30 cellular contexts compared by ENCODE assay signal in genomic region chr18:26706796-26707406, GRCh38.
DNase-seq lines count a peak whose midpoint lies in the region; ATAC-seq, FAIRE-seq and TF ChIP-seq lines count a peak whose summit lies in the region.
"Had no signal": no experiment of that assay in that cellular context is flagged by ENCODE, and none has a peak within 500 bp of the region (broad histone marks: within the 10 kb centered on the region; RNA-seq: fewer than 3 reads in every experiment).

No MANE protein-coding gene starts in this region.

- TF ChIP-seq CTCF in DND-41 (IDR thresholded peaks at IDR 0.05; ENCODE audit: borderline replicate concordance, extremely low read depth, low read length, poor library complexity, severe bottlenecking): no peak

- H3K9ac ChIP-seq in DND-41 (ENCODE audit: low read depth, low read length): no peak overlapping the region
- H3K9ac ChIP-seq: KMS-11, parathyroid adenoma had no signal

- H3K36me3 ChIP-seq in DND-41 (ENCODE audit: insufficient read depth, low read length) (no peaks in the 10 kb centered on the region), small intestine (ENCODE audit: control insufficient read depth in 2 of 2, insufficient read depth in 2 of 2, low read length in 2 of 2) (no peaks in the 10 kb centered on the region)
- H3K36me3 ChIP-seq: gastrocnemius medialis, vagina had no signal

- no peak overlapping the region for H3K4me2 ChIP-seq in DND-41 (ENCODE audit: insufficient read depth, low read length)
- H3K4me2 ChIP-seq: KMS-11 had no signal

- peaks cover 69% of the 10 kb centered on the region for H3K4me1 ChIP-seq in DND-41 (ENCODE audit: insufficient read depth, low read length)
- H3K4me1 ChIP-seq in small intestine (ENCODE audit: control insufficient read depth in 2 of 2, insufficient read depth in 1 of 2, low read depth in 1 of 2, low read length in 1 of 2): no peaks in the 10 kb centered on the region
- H3K4me1 ChIP-seq: gastrocnemius medialis, parathyroid adenoma, vagina had no signal

- no peaks in the 10 kb centered on the region for H4K20me1 ChIP-seq in DND-41 (ENCODE audit: insufficient read depth, low read length)

- DNase-seq in DND-41 (no peak), NOMO-1 treated with DMSO at 0.1 percent for 48 hours (lab: John Stamatoyannopoulos, UW; ENCODE audit: unreplicated experiment) (peak; percentile 47), left colon (no peak), small intestine (peak; percentile 17), SK-N-DZ (ENCODE audit: low spot score) (no peak)
- no peak for DNase-seq in natural killer cell treated with Interleukin-12 subunit alpha and Interleukin-12 subunit beta and Interleukin-15 and Interleukin-18, amount 100 ng/mL, for 72 hours (ENCODE audit: low spot score)
- DNase-seq: activated CD4-positive, alpha-beta T cell treated with anti-CD3 and anti-CD28 coated beads, Interleukin-2, amount 10 ng/mL, durations not matched to agents 7 days and 5 days; CD4-positive, alpha-beta memory T cell; effector CD4-positive, alpha-beta T cell; gastrocnemius medialis; hypothalamus; naive B cell; NCI-H1092; NCI-H1930; NCI-H345; NCI-H774; PC-3; SIG-M5; T-helper 17 cell had no signal

- 10 to 48% (median 23%) methylated on average over 12 of the region's 12 CpGs for WGBS in small intestine, 3 donors

- FAIRE-seq in small intestine (lab: Jason Lieb, UNC): no peak
- FAIRE-seq: astrocyte, GM12878, HTR-8/SVneo had no signal

- H2AFZ ChIP-seq in DND-41 (ENCODE audit: low read depth, low read length): no peak overlapping the region
- H2AFZ ChIP-seq: parathyroid adenoma had no signal

- peaks cover 19 to 22% of the 10 kb centered on the region in 2 donors for H3K27me3 Mint-ChIP-seq in natural killer cell treated with Interleukin-12 subunit alpha and Interleukin-12 subunit beta and Interleukin-15 and Interleukin-18, amount 100 ng/mL, for 72 hours
- H3K27me3 Mint-ChIP-seq: naive B cell had no signal

- H3K4me1 Mint-ChIP-seq in natural killer cell treated with Interleukin-12 subunit alpha and Interleukin-12 subunit beta and Interleukin-15 and Interleukin-18, amount 100 ng/mL, for 72 hours (ENCODE audit: low read depth in 2 of 2): peaks cover 4 to 11% of the 10 kb centered on the region in 2 donors
- H3K4me1 Mint-ChIP-seq: activated T-helper 17 cell treated with anti-CD3 and anti-CD28 coated beads, Interleukin-2, amount 50 U/mL, for 72 hours; CD4-positive, alpha-beta memory T cell; memory B cell; naive B cell had no signal

- ATAC-seq in DND-41 (ENCODE audit: insufficient read depth, low read depth) (no peak), left colon (peak; percentile 40), HG02623 (IDR thresholded peaks at IDR 0.05; ENCODE audit: unreplicated experiment) (no peak)
- ATAC-seq in natural killer cell treated with Interleukin-12 subunit alpha and Interleukin-12 subunit beta and Interleukin-15 and Interleukin-18, amount 100 ng/mL, for 72 hours: no peak
- ATAC-seq: activated naive CD4-positive, alpha-beta T cell treated with anti-CD3 and anti-CD28 coated beads, Interleukin-2, amount 50 U/mL, for 72 hours; activated T-helper 17 cell treated with anti-CD3 and anti-CD28 coated beads, Interleukin-2, amount 50 U/mL, for 72 hours; gastrocnemius medialis; GM12878; PC-3; T-helper 17 cell had no signal

- no peaks in the 10 kb centered on the region for H3K79me2 ChIP-seq in DND-41 (ENCODE audit: insufficient read depth, low read length)
- H3K79me2 ChIP-seq: parathyroid adenoma had no signal

- H3K9me3 Mint-ChIP-seq in natural killer cell treated with Interleukin-12 subunit alpha and Interleukin-12 subunit beta and Interleukin-15 and Interleukin-18, amount 100 ng/mL, for 72 hours: no peaks in the 10 kb centered on the region
- H3K9me3 Mint-ChIP-seq: activated CD4-positive, alpha-beta T cell treated with anti-CD3 and anti-CD28 coated beads, Interleukin-2, amount 10 ng/mL, durations not matched to agents 7 days and 5 days; activated naive CD4-positive, alpha-beta T cell treated with anti-CD3 and anti-CD28 coated beads, Interleukin-2, amount 50 U/mL, for 72 hours; activated T-helper 17 cell treated with anti-CD3 and anti-CD28 coated beads, Interleukin-2, amount 50 U/mL, for 72 hours had no signal

- H3K4me3 Mint-ChIP-seq in natural killer cell treated with Interleukin-12 subunit alpha and Interleukin-12 subunit beta and Interleukin-15 and Interleukin-18, amount 100 ng/mL, for 72 hours: no peak overlapping the region
- H3K4me3 Mint-ChIP-seq: activated CD4-positive, alpha-beta T cell treated with anti-CD3 and anti-CD28 coated beads, Interleukin-2, amount 10 ng/mL, durations not matched to agents 7 days and 5 days; activated T-helper 17 cell treated with anti-CD3 and anti-CD28 coated beads, Interleukin-2, amount 50 U/mL, for 72 hours; CD4-positive, alpha-beta memory T cell; memory B cell; naive B cell; T-helper 17 cell had no signal

- no peak overlapping the region for H3K4me3 ChIP-seq in DND-41 (ENCODE audit: low read depth in 1 of 2, low read length in 2 of 2)
- no peak overlapping the region for H3K4me3 ChIP-seq in small intestine (ENCODE audit: low read depth in 1 of 2, low read length in 2 of 2)
- H3K4me3 ChIP-seq: gastrocnemius medialis, GM12878, vagina had no signal

- H3K27ac Mint-ChIP-seq in natural killer cell treated with Interleukin-12 subunit alpha and Interleukin-12 subunit beta and Interleukin-15 and Interleukin-18, amount 100 ng/mL, for 72 hours: no peak overlapping the region
- H3K27ac Mint-ChIP-seq: activated CD4-positive, alpha-beta T cell treated with anti-CD3 and anti-CD28 coated beads, Interleukin-2, amount 10 ng/mL, durations not matched to agents 7 days and 5 days; activated naive CD4-positive, alpha-beta T cell treated with anti-CD3 and anti-CD28 coated beads, Interleukin-2, amount 50 U/mL, for 72 hours; activated T-helper 17 cell treated with anti-CD3 and anti-CD28 coated beads, Interleukin-2, amount 50 U/mL, for 72 hours; CD4-positive, alpha-beta memory T cell; memory B cell; naive B cell; T-helper 17 cell had no signal

- intact Hi-C loops in left colon (cut with DNase I, micrococcal nuclease): no loop called here

- no peaks in the 10 kb centered on the region for H3K36me3 Mint-ChIP-seq in natural killer cell treated with Interleukin-12 subunit alpha and Interleukin-12 subunit beta and Interleukin-15 and Interleukin-18, amount 100 ng/mL, for 72 hours
- H3K36me3 Mint-ChIP-seq: activated naive CD4-positive, alpha-beta T cell treated with anti-CD3 and anti-CD28 coated beads, Interleukin-2, amount 50 U/mL, for 72 hours; CD4-positive, alpha-beta memory T cell; memory B cell; naive B cell had no signal

- H3K9me3 ChIP-seq in DND-41 (ENCODE audit: insufficient read depth, low read length, severe bottlenecking) (no peaks in the 10 kb centered on the region), small intestine (ENCODE audit: control insufficient read depth, low read depth) (no peaks in the 10 kb centered on the region)
- H3K9me3 ChIP-seq: gastrocnemius medialis, vagina had no signal

- H3K27me3 ChIP-seq in DND-41 (ENCODE audit: insufficient read depth, low read length, poor library complexity) (no peaks in the 10 kb centered on the region), small intestine (ENCODE audit: control insufficient read depth in 2 of 2, insufficient read depth in 2 of 2, low read length in 2 of 2) (no peaks in the 10 kb centered on the region)
- H3K27me3 ChIP-seq: gastrocnemius medialis, vagina had no signal

- H3K27ac ChIP-seq in DND-41 (ENCODE audit: low read length) (peak overlapping the region; percentile 50), small intestine (ENCODE audit: low read depth in 1 of 2, low read length in 1 of 2) (no peak overlapping the region)
- H3K27ac ChIP-seq: gastrocnemius medialis, KMS-11, parathyroid adenoma, vagina, VCaP had no signal

Comparison
In these comparisons a context has a peak if more than half of its experiments do, and no peak if none do; other contexts are left out.
1. DNase-seq: peak in NOMO-1 treated with DMSO at 0.1 percent for 48 hours (single experiment) and small intestine (single experiment); none in DND-41 (single experiment), left colon (0 of 2), SK-N-DZ (single experiment) and natural killer cell treated with Interleukin-12 subunit alpha and Interleukin-12 subunit beta and Interleukin-15 and Interleukin-18, amount 100 ng/mL, for 72 hours (single experiment).